Comparison of ENCODE assay signal across 8 cellular contexts in the genomic region with DNA sequence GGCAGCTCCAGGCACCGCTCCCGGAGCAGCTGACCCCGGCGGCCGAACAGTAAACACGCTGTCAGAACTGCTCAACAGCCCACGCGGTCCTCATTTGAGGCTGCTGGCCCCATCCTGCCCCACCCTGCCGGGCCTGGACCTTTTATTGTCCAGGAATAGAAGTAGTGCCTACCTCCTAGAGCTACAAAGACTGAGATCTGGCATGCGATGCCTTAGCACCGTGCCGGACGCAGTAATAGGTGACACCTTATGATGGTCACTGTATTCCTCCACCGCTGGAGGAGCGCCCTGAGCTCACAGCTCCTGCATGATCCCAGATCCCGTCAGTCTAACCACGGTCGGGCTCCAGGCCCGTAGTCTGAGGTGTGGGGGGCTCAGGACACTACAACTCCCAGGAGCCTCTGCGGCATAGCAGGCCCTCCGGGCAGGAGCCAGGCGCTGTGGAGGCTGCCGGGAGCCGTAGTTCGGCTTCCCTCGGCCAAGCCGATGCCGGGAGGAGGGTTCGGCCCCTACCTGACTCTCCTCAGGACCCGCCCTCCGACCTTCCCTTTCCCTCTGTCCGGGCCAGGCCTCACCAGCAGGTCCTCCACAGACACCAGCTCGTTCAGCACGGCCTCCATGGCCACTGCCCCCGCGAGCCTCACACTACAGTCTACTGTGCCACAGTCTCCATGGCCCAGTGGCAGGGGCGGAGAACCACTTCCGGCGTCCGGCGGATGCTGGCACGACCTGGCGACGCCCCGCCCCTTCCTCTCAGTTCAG. TPM values are rescaled to one million over a fixed set of nuclear protein-coding genes. Genes with fewer than 3 reads are reported as not detected.
A peak's percentile ranks its signal among the peaks of the same experiment; 100 is the strongest.
DNase-seq lines count a peak whose midpoint lies in the region; ATAC-seq and TF ChIP-seq lines count a peak whose summit lies in the region.

Gene FIS1 (minus strand): TSS at position 697 of the 762 bp plus-strand sequence. CDS start 77 bp downstream, at position 620.

- no peaks in the 10 kb centered on the region for H3K9me3 Mint-ChIP-seq in activated CD4-positive, alpha-beta T cell treated with anti-CD3 and anti-CD28 coated beads, Interleukin-2, amount 10 ng/mL, durations not matched to agents 24 days and 14 days

- H3K9me3 ChIP-seq in BLaER1 treated with 17β-estradiol and CSF1 and Interleukin-3, amounts not matched to agents 10 nM and 100 nM (replicated peaks in 1 of 11), result no peaks in the 10 kb centered on the region

- peak within 1 kb of the TSS; percentile 97 for H3K4me3 Mint-ChIP-seq in activated CD4-positive, alpha-beta T cell treated with anti-CD3 and anti-CD28 coated beads, Interleukin-2, amount 10 ng/mL, durations not matched to agents 24 days and 14 days

- peak; percentile 9 for TF ChIP-seq CTCF in coronary artery (IDR thresholded peaks at IDR 0.05)

- no peaks in the 10 kb centered on the region for H3K27me3 Mint-ChIP-seq in activated CD4-positive, alpha-beta T cell treated with anti-CD3 and anti-CD28 coated beads, Interleukin-2, amount 10 ng/mL, durations not matched to agents 24 days and 14 days

- H3K27me3 ChIP-seq in BLaER1 treated with 17β-estradiol and CSF1 and Interleukin-3, amounts not matched to agents 10 nM and 100 nM, result no peaks in the 10 kb centered on the region

- peak within 1 kb of the TSS; percentile 94 for H3K27ac Mint-ChIP-seq in activated CD4-positive, alpha-beta T cell treated with anti-CD3 and anti-CD28 coated beads, Interleukin-2, amount 10 ng/mL, durations not matched to agents 24 days and 14 days

- H3K9ac ChIP-seq in BLaER1 treated with 17β-estradiol and CSF1 and Interleukin-3, amounts not matched to agents 10 nM and 100 nM, result peak within 1 kb of the TSS; percentile 83 to 94 (median 89)

- peak within 1 kb of the TSS; percentile 77 to 96 (median 92) for H3K4me2 ChIP-seq in BLaER1 treated with 17β-estradiol and CSF1 and Interleukin-3, amounts not matched to agents 10 nM and 100 nM

- H4K20me1 ChIP-seq in BLaER1 treated with 17β-estradiol and CSF1 and Interleukin-3, amounts not matched to agents 10 nM and 100 nM, result peaks cover 8 to 59% (median 39%) of the 10 kb centered on the region in 11 experiments; a peak in 17 of 22 replicates

- DNase-seq in GM19240 (ENCODE audit: insufficient read length, low spot score), result peak; percentile 83
- peak; percentile 93 to 99 for DNase-seq in NCI-H526 (lab: John Stamatoyannopoulos, UW)
- peak; percentile 98 for DNase-seq in activated CD4-positive, alpha-beta T cell treated with anti-CD3 and anti-CD28 coated beads, Interleukin-2, amount 10 ng/mL, durations not matched to agents 24 days and 14 days
- DNase-seq in coronary artery (ENCODE audit: low spot score), result peak; percentile 95
- peak; percentile 94 for DNase-seq in left lobe of liver (ENCODE audit: low spot score)
- DNase-seq in stimulated activated CD4-positive, alpha-beta T cell treated with anti-CD3 and anti-CD28 coated beads, Interleukin-2, amount 100 ng/mL, for 4 hours (ENCODE audit: low read depth), result peak; percentile 88

- intact Hi-C loops in activated CD4-positive, alpha-beta T cell treated with anti-CD3 and anti-CD28 coated beads, Interleukin-2, amount 10 ng/mL, durations not matched to agents 24 days and 14 days (cut with micrococcal nuclease), result loop anchor here (1.0 to 2.0 kb wide), 4 partner anchors 8 to 90 kb away; partner anchors contain the start of genes AP1S1 and ZNHIT1

- ATAC-seq in HG03460 (IDR thresholded peaks at IDR 0.05; ENCODE audit: unreplicated experiment) (peak; percentile 95), left lobe of liver (peak; percentile 94)

- peak within 1 kb of the TSS; percentile 82 to 93 (median 88) for H3K27ac ChIP-seq in BLaER1 treated with 17β-estradiol and CSF1 and Interleukin-3, amounts not matched to agents 10 nM and 100 nM
- peak within 1 kb of the TSS; percentile 89 to 98 for H3K27ac ChIP-seq in coronary artery

- H3K4me1 ChIP-seq in BLaER1 treated with 17β-estradiol and CSF1 and Interleukin-3, amounts not matched to agents 10 nM and 100 nM, result peaks cover 54 to 65% (median 61%) of the 10 kb centered on the region in 10 experiments

- peak within 1 kb of the TSS; percentile 71 to 81 (median 78) for H3K4me3 ChIP-seq in BLaER1 treated with 17β-estradiol and CSF1 and Interleukin-3, amounts not matched to agents 10 nM and 100 nM
- H3K4me3 ChIP-seq in coronary artery, result peak within 1 kb of the TSS; percentile 89

- H3K4me1 Mint-ChIP-seq in activated CD4-positive, alpha-beta T cell treated with anti-CD3 and anti-CD28 coated beads, Interleukin-2, amount 10 ng/mL, durations not matched to agents 24 days and 14 days, result peaks cover 16% of the 10 kb centered on the region

- H3K36me3 Mint-ChIP-seq in activated CD4-positive, alpha-beta T cell treated with anti-CD3 and anti-CD28 coated beads, Interleukin-2, amount 10 ng/mL, durations not matched to agents 24 days and 14 days (ENCODE audit: low read depth), result peaks cover 29% of the 10 kb centered on the region

- H3K36me3 ChIP-seq in BLaER1 treated with 17β-estradiol and CSF1 and Interleukin-3, amounts not matched to agents 10 nM and 100 nM, result peaks cover 39 to 79% (median 67%) of the 10 kb centered on the region in 11 experiments

RNA-seq across cellular contexts. Expression of gene FIS1, which starts in this region (rescaled TPM):
- 127 and 136 TPM in 2 replicates for total RNA-seq in activated CD4-positive, alpha-beta T cell treated with anti-CD3 and anti-CD28 coated beads, Interleukin-2, amount 10 ng/mL, durations not matched to agents 24 days and 14 days
- total RNA-seq in left lobe of liver, result 131 TPM

Comparison
In these comparisons a context has a peak if more than half of its experiments do, and no peak if none do; other contexts are left out.
1. Peak in every context shown above with its lines: DNase-seq, ATAC-seq, H3K4me3 ChIP-seq and H3K27ac ChIP-seq.